Comparison of ENCODE assay signal across 26 cellular contexts in genomic region chr1:42999308-42999707, GRCh38. TPM values are rescaled to one million over a fixed set of nuclear protein-coding genes. Genes with fewer than 3 reads are reported as not detected.
A peak's percentile ranks its signal among the peaks of the same experiment; 100 is the strongest.
DNase-seq lines count a peak whose midpoint lies in the region; ATAC-seq and TF ChIP-seq lines count a peak whose summit lies in the region.
"Had no signal": no experiment of that assay in that cellular context is flagged by ENCODE, and none has a peak within 500 bp of the region (broad histone marks: within the 10 kb centered on the region; RNA-seq: fewer than 3 reads in every experiment).

No MANE protein-coding gene starts in this region.

- CTCF ChIA-PET in BJ (lab: Yijun Ruan, JAX) = interaction anchor here (0.8 to 1.9 kb wide), 2 partner anchors 39 to 74 kb away, joined by 3 to 11 read pairs; no protein-coding TSS in a partner anchor

- POLR2A ChIA-PET in BJ (lab: Charles Lee) = no interaction called here

- no peaks in the 10 kb centered on the region; the same call in 1 of the 2 replicates for H3K27me3 ChIP-seq in BJ (ENCODE audit: control insufficient read depth, insufficient read depth, low read length)
- H3K27me3 ChIP-seq in SJSA1 (replicated peaks) = no peaks in the 10 kb centered on the region
- H3K27me3 ChIP-seq: neutrophil, Peyer's patch had no signal

- TF ChIP-seq CTCF in BJ (IDR thresholded peaks at IDR 0.05; ENCODE audit: insufficient read depth, low read depth, low read length) (no peak), HFF-Myc (IDR thresholded peaks at IDR 0.05; ENCODE audit: low read depth, low read length, missing control alignments) (no peak)

- peaks cover 18% of the 10 kb centered on the region for H3K4me1 ChIP-seq in SJSA1 (replicated peaks)

- no peak for ATAC-seq in GM18498 (IDR thresholded peaks at IDR 0.05; ENCODE audit: unreplicated experiment)
- ATAC-seq: activated CD4-positive, alpha-beta T cell treated with anti-CD3 and anti-CD28 coated beads for 36 hours; activated T-cell treated with anti-CD3 and anti-CD28 coated beads, Interleukin-2, amount 50 U/mL, for 4 hours; left colon; stimulated activated naive B cell treated with anti-CD40 and anti-IgM and Interleukin-4, amounts not matched to agents 10 μg/mL and 1 μg/mL and 100 μg/mL, for 72 hours had no signal

- peak overlapping the region; percentile 32 for H3K27ac ChIP-seq in SJSA1
- H3K27ac ChIP-seq: KMS-11, neutrophil had no signal

- H3K9me3 ChIP-seq in SJSA1 (replicated peaks) = no peaks in the 10 kb centered on the region
- H3K9me3 ChIP-seq: neutrophil, Peyer's patch had no signal

- H3K36me3 ChIP-seq in BJ (ENCODE audit: control insufficient read depth, insufficient read depth, low read length) = no peaks in the 10 kb centered on the region
- H3K36me3 ChIP-seq in SJSA1 = no peaks in the 10 kb centered on the region
- H3K36me3 ChIP-seq: neutrophil, Peyer's patch had no signal

- peak; percentile 18 for DNase-seq in BJ (ENCODE audit: low read depth)
- DNase-seq in HFF-Myc (ENCODE audit: extremely low read depth, low read depth) = peak; percentile 4
- DNase-seq in SJSA1 (ENCODE audit: low read depth in 1 of 2, low spot score in 2 of 2) = no peak
- peak; percentile 34 for DNase-seq in kidney tubule cell (ENCODE audit: low spot score)
- DNase-seq in activated CD4-positive, CD25-positive, alpha-beta regulatory T cell (lab: John Stamatoyannopoulos, UW) = no peak
- no peak for DNase-seq in effector CD4-positive, alpha-beta T cell
- no peak for DNase-seq in activated CD4-positive, alpha-beta T cell treated with anti-CD3 and anti-CD28 coated beads, Interleukin-2, amount 50 U/mL, for 48 hours
- DNase-seq: ACHN; activated CD4-positive, alpha-beta T cell treated with anti-CD3 and anti-CD28 coated beads for 36 hours; activated naive CD4-positive, alpha-beta T cell treated with anti-CD3 and anti-CD28 coated beads for 36 hours; activated T-cell treated with anti-CD3 and anti-CD28 coated beads, Interleukin-2, amount 50 U/mL, for 4 hours; aorta; central memory CD4-positive, alpha-beta T cell; head of caudate nucleus; left colon; mesenchymal stem cell; MV-4-11; NCI-H146; NCI-H510A; NK-92 treated with Interleukin-12 subunit alpha and Interleukin-12 subunit beta, amount 100 ng/mL, for 24 hours; stimulated activated CD4-positive, alpha-beta T cell treated with anti-CD3 and anti-CD28 coated beads, Interleukin-2, amount 100 ng/mL, for 48 hours; stimulated activated naive B cell treated with anti-CD40 and anti-IgM and Interleukin-4, amounts not matched to agents 10 μg/mL and 1 μg/mL and 100 μg/mL, for 72 hours had no signal

- H3K4me3 ChIP-seq in BJ (ENCODE audit: low read depth, low read length) (no peak overlapping the region), HFF-Myc (replicated peaks; ENCODE audit: low read depth, low read length) (no peak overlapping the region), SJSA1 (no peak overlapping the region)
- H3K4me3 ChIP-seq: Peyer's patch had no signal

RNA-seq across cellular contexts. Expression of gene SLC2A1, which starts 40.6 kb away (rescaled TPM):
- polyA plus RNA-seq in BJ (2011; rRNA removed) = 100 and 193 TPM in 2 replicates
- polyA minus RNA-seq in BJ (2011; rRNA and poly(A)+ RNA removed) = 92.4 and 93.5 TPM in 2 replicates
- total RNA-seq in SJSA1 (2014; rRNA removed; shearing (Covaris generic)) = 115 and 173 TPM in 2 replicates

Comparison
In these comparisons a context has a peak if more than half of its experiments do, and no peak if none do; other contexts are left out.
1. DNase-seq: peak in BJ (single experiment), HFF-Myc (single experiment) and kidney tubule cell (single experiment); none in SJSA1 (0 of 2), activated CD4-positive, CD25-positive, alpha-beta regulatory T cell (0 of 4), effector CD4-positive, alpha-beta T cell (single experiment) and activated CD4-positive, alpha-beta T cell treated with anti-CD3 and anti-CD28 coated beads, Interleukin-2, amount 50 U/mL, for 48 hours (0 of 2).